1 cellular context compared by ENCODE assay signal in genomic region chr12:91778938-91779400, GRCh38.
TF ChIP-seq lines count a peak whose summit lies in the region.

No MANE protein-coding gene starts in this region.

TF ChIP-seq in endothelial cell of umbilical vein, 7 proteins besides CTCF, POLR2A, EP300 and RAD21 (continued from another document):
- TF ChIP-seq EZH2 (IDR thresholded peaks at IDR 0.05; ENCODE audit: borderline replicate concordance, low read depth, low read length, severe bottlenecking), result no peak
